In genomic region chr7:7583731-7584130, GRCh38 we compare ENCODE assay signal across 26 cellular contexts. TPM values are rescaled to one million over a fixed set of nuclear protein-coding genes. Genes with fewer than 3 reads are reported as not detected.
A peak's percentile ranks its signal among the peaks of the same experiment; 100 is the strongest.
DNase-seq lines count a peak whose midpoint lies in the region; ATAC-seq, FAIRE-seq and TF ChIP-seq lines count a peak whose summit lies in the region.
"Had no signal": no experiment of that assay in that cellular context is flagged by ENCODE, and none has a peak within 500 bp of the region (broad histone marks: within the 10 kb centered on the region; RNA-seq: fewer than 3 reads in every experiment).

No MANE protein-coding gene starts in this region.

- H3K4me3 Mint-ChIP-seq in MCF 10A (ENCODE audit: unreplicated experiment), result no peak overlapping the region
- no peak overlapping the region for H3K4me3 Mint-ChIP-seq in naive thymus-derived CD4-positive, alpha-beta T cell
- H3K4me3 Mint-ChIP-seq: CD14-positive monocyte; CD4-positive, alpha-beta T cell; CD8-positive, alpha-beta memory T cell; H9 had no signal

- DNase-seq in MCF 10A (ENCODE audit: unreplicated experiment) (no peak), mammary epithelial cell (no peak), K562 (ENCODE audit: extremely low read depth in 1 of 4, low spot score in 3 of 4) (no peak), pancreas (no peak), inferior parietal cortex (ENCODE audit: extremely low spot score) (no peak)
- no peak for DNase-seq in stimulated activated CD4-positive, alpha-beta T cell treated with anti-CD3 and anti-CD28 coated beads, Interleukin-4, amount 100 ng/mL, for 24 hours
- DNase-seq in naive thymus-derived CD4-positive, alpha-beta T cell, result no peak
- DNase-seq: 8988T; ACHN; AML-193; BE2C; CD4-positive, alpha-beta T cell; CD8-positive, alpha-beta memory T cell; DMS 273 treated with DMSO at 0.1 percent for 48 hours; DMS79; EL; GDM1; GM23248; H9 had no signal

- no peaks in the 10 kb centered on the region for H3K9me3 ChIP-seq in mammary epithelial cell (replicated peaks; ENCODE audit: insufficient read depth, low read length)
- no peaks in the 10 kb centered on the region; the same call in 1 of the 2 replicates for H3K9me3 ChIP-seq in K562 (replicated peaks; ENCODE audit: control insufficient read depth, insufficient read depth, low read depth, low read length)
- H3K9me3 ChIP-seq in pancreas, result no peaks in the 10 kb centered on the region
- H3K9me3 ChIP-seq in naive thymus-derived CD4-positive, alpha-beta T cell (ENCODE audit: control insufficient read depth in 2 of 3, low read length in 3 of 3), result no peaks in the 10 kb centered on the region
- H3K9me3 ChIP-seq: A549; BE2C; BLaER1 treated with 17β-estradiol and CSF1 and Interleukin-3, amounts not matched to agents 10 nM and 100 nM had no signal

- H3K9me3 Mint-ChIP-seq in MCF 10A (ENCODE audit: unreplicated experiment), result no peaks in the 10 kb centered on the region
- H3K9me3 Mint-ChIP-seq in naive thymus-derived CD4-positive, alpha-beta T cell, result no peaks in the 10 kb centered on the region
- H3K9me3 Mint-ChIP-seq: CD14-positive monocyte; CD4-positive, alpha-beta T cell; CD8-positive, alpha-beta memory T cell; H9 had no signal

- H3K4me3 ChIP-seq in mammary epithelial cell (replicated peaks in 1 of 3; ENCODE audit: insufficient read depth in 1 of 3, low read depth in 2 of 3, low read length in 3 of 3), result no peak overlapping the region
- no peak overlapping the region for H3K4me3 ChIP-seq in K562
- H3K4me3 ChIP-seq in pancreas, result no peak overlapping the region
- no peak overlapping the region for H3K4me3 ChIP-seq in naive thymus-derived CD4-positive, alpha-beta T cell (ENCODE audit: low read length)
- H3K4me3 ChIP-seq: A549; BLaER1 treated with 17β-estradiol and CSF1 and Interleukin-3, amounts not matched to agents 10 nM and 100 nM; GM12878; GM23248 had no signal

- POLR2A ChIA-PET in MCF 10A (lab: Yijun Ruan, JAX), result interaction anchor here (0.5 to 0.7 kb wide), 2 partner anchors 64 to 713 kb away, joined by 3 read pairs; no protein-coding TSS in a partner anchor
- POLR2A ChIA-PET in K562 (lab: Yijun Ruan, JAX), result interaction anchor here (1.0 kb wide), 1 partner anchor 31 kb away, joined by 3 read pairs; no protein-coding TSS in a partner anchor
- POLR2A ChIA-PET in naive thymus-derived CD4-positive, alpha-beta T cell (lab: Charles Lee), result interaction anchor here (0.7 kb wide), 1 partner anchor 61 kb away, joined by 3 read pairs; no protein-coding TSS in a partner anchor

- peak overlapping the region; percentile 16 for H3K27ac Mint-ChIP-seq in MCF 10A (ENCODE audit: low read depth, unreplicated experiment)
- no peak overlapping the region for H3K27ac Mint-ChIP-seq in naive thymus-derived CD4-positive, alpha-beta T cell
- H3K27ac Mint-ChIP-seq: CD14-positive monocyte; CD4-positive, alpha-beta T cell; CD8-positive, alpha-beta memory T cell; H9 had no signal

- H3K79me2 ChIP-seq in mammary epithelial cell (ENCODE audit: insufficient read depth, low read length) (peaks cover 3% of the 10 kb centered on the region), K562 (ENCODE audit: control insufficient read depth, insufficient read depth, low read length) (0 out of 3 replicates have a peak, but pooled peaks cover 4% of the 10 kb centered on the region)

- no peak for TF ChIP-seq EP300 in K562 (IDR thresholded peaks at IDR 0.05; ENCODE audit: low read length)

- in situ Hi-C loops in mammary epithelial cell (cut with MboI; ENCODE audit: low sequenced_read_pairs in 2 of 2), result loop anchor here in 1 of 2 donors (25.0 kb wide), 1 partner anchor 179 kb away; no protein-coding TSS in a partner anchor
- in situ Hi-C loops in K562 (cut with MboI), result no loop called here

- dilution Hi-C loops in mammary epithelial cell (cut with HindIII; ENCODE audit: low sequenced_read_pairs), result no loop called here

- CTCF ChIA-PET in MCF 10A (lab: Yijun Ruan, JAX) (no interaction called here), mammary epithelial cell (lab: Charles Lee; ENCODE audit: low non-redundant PET) (no interaction called here), K562 (lab: Yijun Ruan, JAX; ENCODE audit: low intra/inter-chr PET ratio) (no interaction called here)
- CTCF ChIA-PET in naive thymus-derived CD4-positive, alpha-beta T cell (lab: Charles Lee), result no interaction called here

- no peaks in the 10 kb centered on the region for H4K20me1 ChIP-seq in mammary epithelial cell (ENCODE audit: insufficient read depth, low read length)
- H4K20me1 ChIP-seq in K562 (replicated peaks; ENCODE audit: control insufficient read depth, insufficient read depth, low read length), result no peaks in the 10 kb centered on the region

- H2AFZ ChIP-seq in mammary epithelial cell (ENCODE audit: low read depth, low read length), result no peak overlapping the region
- no peak overlapping the region for H2AFZ ChIP-seq in K562 (ENCODE audit: low read depth, low read length)
- H2AFZ ChIP-seq: GM23248 had no signal

- H3K27me3 ChIP-seq in mammary epithelial cell (ENCODE audit: insufficient read depth, low read length), result no peaks in the 10 kb centered on the region
- no peaks in the 10 kb centered on the region for H3K27me3 ChIP-seq in K562 (ENCODE audit: control insufficient read depth in 2 of 2, insufficient read depth in 2 of 2, low read length in 2 of 2)
- H3K27me3 ChIP-seq in pancreas, result no peaks in the 10 kb centered on the region
- no peaks in the 10 kb centered on the region for H3K27me3 ChIP-seq in naive thymus-derived CD4-positive, alpha-beta T cell (ENCODE audit: control insufficient read depth in 2 of 2, insufficient read depth in 2 of 2, low read length in 2 of 2)
- H3K27me3 ChIP-seq: BE2C; BLaER1 treated with 17β-estradiol and CSF1 and Interleukin-3, amounts not matched to agents 10 nM and 100 nM had no signal

- H3K9ac ChIP-seq in mammary epithelial cell (ENCODE audit: insufficient read depth, low read length) (no peak overlapping the region), K562 (ENCODE audit: insufficient read depth in 1 of 2, low read depth in 2 of 2, low read length in 2 of 2) (no peak overlapping the region)
- H3K9ac ChIP-seq: BLaER1 treated with 17β-estradiol and CSF1 and Interleukin-3, amounts not matched to agents 10 nM and 100 nM; GM23248 had no signal

- intact Hi-C loops in MCF 10A (cut with micrococcal nuclease), result no loop called here
- intact Hi-C loops in mammary epithelial cell (cut with micrococcal nuclease), result no loop called here
- intact Hi-C loops in K562 (cut with micrococcal nuclease), result no loop called here
- intact Hi-C loops in pancreas (cut with DNase I), result no loop called here
- intact Hi-C loops in naive thymus-derived CD4-positive, alpha-beta T cell (cut with micrococcal nuclease), result no loop called here

- ATAC-seq in K562, result no peak
- ATAC-seq in pancreas, result no peak
- ATAC-seq in naive thymus-derived CD4-positive, alpha-beta T cell, result no peak
- ATAC-seq: A549, GM12878, HCT116 had no signal

- WGBS in mammary epithelial cell (ENCODE audit: low coverage, missing lambda C conversion rate), result 51% methylated on average over 2 of the region's 2 CpGs
- 51% methylated on average over 2 of the region's 2 CpGs for WGBS in K562 (ENCODE audit: insufficient coverage, low coverage, missing lambda C conversion rate)
- WGBS in pancreas, 2 donors, result 38 to 41% methylated on average over 2 of the region's 2 CpGs

- FAIRE-seq in K562 (lab: Jason Lieb, UNC) (no peak), pancreas (lab: Jason Lieb, UNC) (peak; percentile 54)
- FAIRE-seq: A549, D721Med, GM12878, H1 had no signal

- no peaks in the 10 kb centered on the region for H3K4me1 ChIP-seq in mammary epithelial cell (ENCODE audit: insufficient read depth, low read length)
- H3K4me1 ChIP-seq in K562 (replicated peaks in 1 of 2; ENCODE audit: control insufficient read depth in 2 of 2, insufficient read depth in 2 of 2, low read length in 2 of 2), result no peaks in the 10 kb centered on the region; a peak in 1 of 5 replicates
- peaks cover 0 to 8% (median 4%) of the 10 kb centered on the region in 3 donors for H3K4me1 ChIP-seq in pancreas
- no peaks in the 10 kb centered on the region for H3K4me1 ChIP-seq in naive thymus-derived CD4-positive, alpha-beta T cell (ENCODE audit: control insufficient read depth in 2 of 2, insufficient read depth in 2 of 2, low read length in 2 of 2)
- H3K4me1 ChIP-seq: A549, BE2C had no signal

- TF ChIP-seq POLR2A in K562 (conservative IDR thresholded peaks at IDR 0.05), result no peak

- TF ChIP-seq CTCF in MCF 10A (IDR thresholded peaks at IDR 0.05; ENCODE audit: unreplicated experiment) (no peak), mammary epithelial cell (conservative IDR thresholded peaks at IDR 0.05 in 1 of 2, IDR thresholded peaks at IDR 0.05 in 1 of 2; ENCODE audit: extremely low read depth in 1 of 2, insufficient read depth in 1 of 2, low read depth in 1 of 2, low read length in 2 of 2) (no peak), K562 (IDR thresholded peaks at IDR 0.05 in 2 of 3, conservative IDR thresholded peaks at IDR 0.05 in 1 of 3; ENCODE audit: insufficient read depth in 2 of 3, low read depth in 1 of 3, low read length in 3 of 3) (no peak), pancreas (IDR thresholded peaks at IDR 0.05) (no peak)

- peaks cover 3% of the 10 kb centered on the region for H3K36me3 ChIP-seq in mammary epithelial cell (ENCODE audit: insufficient read depth, low read length)
- peaks cover 26% of the 10 kb centered on the region; the same call in 2 of the 3 replicates for H3K36me3 ChIP-seq in K562 (ENCODE audit: control insufficient read depth, insufficient read depth, low read length)
- H3K36me3 ChIP-seq in pancreas, result no peaks in the 10 kb centered on the region
- H3K36me3 ChIP-seq in naive thymus-derived CD4-positive, alpha-beta T cell (ENCODE audit: control insufficient read depth in 2 of 3, insufficient read depth in 3 of 3, low read length in 3 of 3), result no peaks in the 10 kb centered on the region

- BruUV-seq in MCF 10A (replicated peaks; lab: Mats Ljungman, UMichigan) (no TSS peak), mammary epithelial cell (replicated peaks; lab: Mats Ljungman, UMichigan) (no TSS peak), K562 (replicated peaks; lab: Mats Ljungman, UMichigan) (no TSS peak)

- H3K27ac ChIP-seq in mammary epithelial cell (ENCODE audit: insufficient read depth, low read depth, low read length), result no peak overlapping the region
- H3K27ac ChIP-seq in K562 (ENCODE audit: extremely low read depth, low read depth, low read length), result no peak overlapping the region
- H3K27ac ChIP-seq in pancreas, result no peak overlapping the region
- no peak overlapping the region for H3K27ac ChIP-seq in naive thymus-derived CD4-positive, alpha-beta T cell (ENCODE audit: low read depth, low read length)
- H3K27ac ChIP-seq: A549; BLaER1 treated with 17β-estradiol and CSF1 and Interleukin-3, amounts not matched to agents 10 nM and 100 nM; GM23248 had no signal

- H3K27me3 Mint-ChIP-seq in MCF 10A (ENCODE audit: insufficient read depth, unreplicated experiment), result no peaks in the 10 kb centered on the region
- no peaks in the 10 kb centered on the region for H3K27me3 Mint-ChIP-seq in naive thymus-derived CD4-positive, alpha-beta T cell
- H3K27me3 Mint-ChIP-seq: CD4-positive, alpha-beta T cell; CD8-positive, alpha-beta memory T cell had no signal

- peaks cover 43% of the 10 kb centered on the region for H3K36me3 Mint-ChIP-seq in MCF 10A (ENCODE audit: insufficient read depth, unreplicated experiment)
- peaks cover 0 to 22% (median 5%) of the 10 kb centered on the region in 5 donors for H3K36me3 Mint-ChIP-seq in naive thymus-derived CD4-positive, alpha-beta T cell

- peaks cover 4% of the 10 kb centered on the region for H3K4me1 Mint-ChIP-seq in MCF 10A (ENCODE audit: insufficient read depth, unreplicated experiment)
- H3K4me1 Mint-ChIP-seq in naive thymus-derived CD4-positive, alpha-beta T cell, result peaks cover 2 to 11% (median 4%) of the 10 kb centered on the region in 7 donors

- H3K9me1 ChIP-seq in K562 (ENCODE audit: control insufficient read depth, insufficient read depth, low read length), result no peaks in the 10 kb centered on the region

- TF ChIP-seq RAD21 in K562 (CRISPR knock-in tag; conservative IDR thresholded peaks at IDR 0.05 in 1 of 2, IDR thresholded peaks at IDR 0.05 in 1 of 2), result no peak

- no peak overlapping the region for H3K4me2 ChIP-seq in mammary epithelial cell (ENCODE audit: insufficient read depth, low read depth, low read length)
- H3K4me2 ChIP-seq in K562 (ENCODE audit: insufficient read depth, low read length), result no peak overlapping the region
- H3K4me2 ChIP-seq: A549; BLaER1 treated with 17β-estradiol and CSF1 and Interleukin-3, amounts not matched to agents 10 nM and 100 nM had no signal

RNA-seq across cellular contexts. Expression of gene MIOS, which starts 17.0 kb away (rescaled TPM):
- total RNA-seq in MCF 10A (2022) (43.5 and 65.4 TPM in 2 replicates), mammary epithelial cell (10 to 100 TPM; 27.5 to 36.8 TPM), K562 (2014; rRNA removed) (31.5 and 33.0 TPM in 2 replicates), K562 (2014; rRNA removed; fragmentation: Illumina TruSeq; extraction: Trizol) (37.3 and 38.7 TPM in 2 replicates), K562 (2015; rRNA removed; fragmentation: Illumina TruSeq; extraction: Trizol) (32.4 and 33.1 TPM in 2 replicates), K562 (2021) (30.6 and 31.6 TPM in 2 replicates), pancreas (10 to 100 TPM; 17.3 to 27.2 (median 20.0) TPM)
- polyA plus RNA-seq in mammary epithelial cell (12.4 TPM), K562 (2011; rRNA removed) (37.5 and 47.8 TPM in 2 replicates), K562 (2014; fragmentation: Illumina TruSeq; extraction: Trizol) (21.9 and 25.7 TPM in 2 replicates), K562 (2014; fragmentation: Nextera tagmentation; extraction: Ambion mirVana) (10 to 100 TPM in 1 of 2 experiments, 1 to 10 TPM in 1; 7.8 to 12.1 TPM), K562 (2014; rRNA removed) (22.3 and 23.9 TPM in 2 replicates), pancreas (10 to 100 TPM in 1 of 2 donors, 1 to 10 TPM in 1; 8.1 to 14.3 TPM)
- polyA minus RNA-seq in mammary epithelial cell, result 8.6 TPM
- total RNA-seq in K562 (2011; cell fraction: chromatin; rRNA removed; ENCODE audit: low replicate concordance), result 53.0 and 137 TPM in 2 replicates
- 23.3 and 29.2 TPM in 2 replicates for total RNA-seq in K562 (2011; cell fraction: nucleolus; rRNA removed)
- 41.0 and 55.2 TPM in 2 replicates for total RNA-seq in K562 (2011; cell fraction: nucleoplasm; rRNA removed)
- 14.7 and 21.5 TPM in 2 replicates for polyA plus RNA-seq in K562 (2011; cell fraction: cytosol; rRNA removed)
- polyA plus RNA-seq in K562 (2011; cell fraction: nucleus; rRNA removed), result 28.9 and 38.5 TPM in 2 replicates
- 15.2 and 21.1 TPM in 2 replicates for polyA plus RNA-seq in K562 (2012)
- polyA minus RNA-seq in K562 (2011; rRNA and poly(A)+ RNA removed), result 78.4 and 94.3 TPM in 2 replicates
- 14.1 and 22.8 TPM in 2 replicates for polyA minus RNA-seq in K562 (2011; cell fraction: cytosol; rRNA and poly(A)+ RNA removed)
- polyA minus RNA-seq in K562 (2011; cell fraction: nucleus; rRNA and poly(A)+ RNA removed), result 67.7 and 111 TPM in 2 replicates
- 10 to 100 TPM; 24.3 to 31.7 (median 28.7) TPM for total RNA-seq in naive thymus-derived CD4-positive, alpha-beta T cell
- 10 to 100 TPM; 15.6 to 21.6 TPM for polyA plus RNA-seq in naive thymus-derived CD4-positive, alpha-beta T cell

RNA-seq across cellular contexts. Expression of gene COL28A1, which starts 48.1 kb away (rescaled TPM):
- 0.29 and 0.96 TPM in 2 replicates for total RNA-seq in MCF 10A (2022)
- under 1 TPM; 0.16 to 0.17 TPM for total RNA-seq in mammary epithelial cell
- polyA plus RNA-seq in mammary epithelial cell, result not detected
- not detected for polyA minus RNA-seq in mammary epithelial cell
- total RNA-seq in K562 (2011; cell fraction: chromatin; rRNA removed; ENCODE audit: low replicate concordance), result 0.81 TPM in 1 of 2 replicates, not detected in the other
- total RNA-seq in K562 (2011; cell fraction: nucleolus; rRNA removed), result not detected in 2 replicates
- total RNA-seq in K562 (2011; cell fraction: nucleoplasm; rRNA removed), result 0.29 TPM in 1 of 2 replicates, not detected in the other
- total RNA-seq in K562 (2014; rRNA removed), result 0.04 and 0.05 TPM in 2 replicates
- 0.11 TPM in 1 of 2 replicates, not detected in the other for total RNA-seq in K562 (2014; rRNA removed; fragmentation: Illumina TruSeq; extraction: Trizol)
- not detected in 2 replicates for total RNA-seq in K562 (2015; rRNA removed; fragmentation: Illumina TruSeq; extraction: Trizol)
- total RNA-seq in K562 (2021), result 0.13 and 0.40 TPM in 2 replicates
- polyA plus RNA-seq in K562 (2011; rRNA removed), result 0.03 and 0.04 TPM in 2 replicates
- 0.04 TPM in 1 of 2 replicates, not detected in the other for polyA plus RNA-seq in K562 (2011; cell fraction: cytosol; rRNA removed)
- 0.11 and 0.46 TPM in 2 replicates for polyA plus RNA-seq in K562 (2011; cell fraction: nucleus; rRNA removed)
- polyA plus RNA-seq in K562 (2012), result 0.08 and 0.50 TPM in 2 replicates
- 0.06 and 0.07 TPM in 2 replicates for polyA plus RNA-seq in K562 (2014; fragmentation: Illumina TruSeq; extraction: Trizol)
- under 1 TPM in 1 of 2 experiments, not detected in 1; 0.03 TPM for polyA plus RNA-seq in K562 (2014; fragmentation: Nextera tagmentation; extraction: Ambion mirVana)
- 0.12 TPM in 1 of 2 replicates, not detected in the other for polyA plus RNA-seq in K562 (2014; rRNA removed)
- polyA minus RNA-seq in K562 (2011; rRNA and poly(A)+ RNA removed), result 0.09 TPM in 1 of 2 replicates, not detected in the other
- not detected in 2 replicates for polyA minus RNA-seq in K562 (2011; cell fraction: cytosol; rRNA and poly(A)+ RNA removed)
- 0.33 TPM in 1 of 2 replicates, not detected in the other for polyA minus RNA-seq in K562 (2011; cell fraction: nucleus; rRNA and poly(A)+ RNA removed)
- total RNA-seq in pancreas, result 1 to 10 TPM in 4 of 6 donors, under 1 TPM in 2; 0.84 to 6.9 (median 2.8) TPM
- polyA plus RNA-seq in pancreas, result 10 to 100 TPM in 1 of 2 donors, 1 to 10 TPM in 1; 9.4 to 14.4 TPM
- total RNA-seq in naive thymus-derived CD4-positive, alpha-beta T cell, result under 1 TPM in 4 of 5 experiments, not detected in 1; 0.24 to 0.49 (median 0.41) TPM
- polyA plus RNA-seq in naive thymus-derived CD4-positive, alpha-beta T cell, result under 1 TPM in 1 of 2 donors, not detected in 1; 0.12 TPM
- total RNA-seq: CD8-positive, alpha-beta memory T cell; GM12878; GM23248 had no signal
- polyA plus RNA-seq: CD14-positive monocyte; CD8-positive, alpha-beta memory T cell; GM23248 had no signal

RNA-seq across cellular contexts. Expression of gene UMAD1, which starts 56.8 kb away (rescaled TPM):
- total RNA-seq in MCF 10A (2022) (7.1 and 11.1 TPM in 2 replicates), mammary epithelial cell (10 to 100 TPM; 12.0 to 12.7 TPM), K562 (2014; rRNA removed) (9.0 and 13.6 TPM in 2 replicates), K562 (2014; rRNA removed; fragmentation: Illumina TruSeq; extraction: Trizol) (13.3 and 14.9 TPM in 2 replicates), K562 (2015; rRNA removed; fragmentation: Illumina TruSeq; extraction: Trizol) (13.5 and 16.0 TPM in 2 replicates), K562 (2021) (11.2 and 12.9 TPM in 2 replicates), pancreas (10 to 100 TPM; 11.6 to 20.8 (median 17.8) TPM)
- polyA plus RNA-seq in mammary epithelial cell (11.5 TPM), K562 (2011; rRNA removed) (23.1 and 26.7 TPM in 2 replicates), K562 (2014; fragmentation: Illumina TruSeq; extraction: Trizol) (16.0 and 18.1 TPM in 2 replicates), K562 (2014; fragmentation: Nextera tagmentation; extraction: Ambion mirVana) (10 to 100 TPM; 11.6 to 13.9 TPM), K562 (2014; rRNA removed) (11.2 and 11.4 TPM in 2 replicates), pancreas (10 to 100 TPM in 1 of 2 donors, 1 to 10 TPM in 1; 5.0 to 15.5 TPM)
- 3.1 TPM for polyA minus RNA-seq in mammary epithelial cell
- 3.4 and 12.5 TPM in 2 replicates for total RNA-seq in K562 (2011; cell fraction: chromatin; rRNA removed; ENCODE audit: low replicate concordance)
- 3.2 and 3.4 TPM in 2 replicates for total RNA-seq in K562 (2011; cell fraction: nucleolus; rRNA removed)
- 7.4 and 16.9 TPM in 2 replicates for total RNA-seq in K562 (2011; cell fraction: nucleoplasm; rRNA removed)
- 11.5 and 16.9 TPM in 2 replicates for polyA plus RNA-seq in K562 (2011; cell fraction: cytosol; rRNA removed)
- 7.8 and 11.9 TPM in 2 replicates for polyA plus RNA-seq in K562 (2011; cell fraction: nucleus; rRNA removed)
- 13.0 and 16.6 TPM in 2 replicates for polyA plus RNA-seq in K562 (2012)
- polyA minus RNA-seq in K562 (2011; rRNA and poly(A)+ RNA removed), result 16.6 and 17.3 TPM in 2 replicates
- polyA minus RNA-seq in K562 (2011; cell fraction: cytosol; rRNA and poly(A)+ RNA removed), result 4.0 and 6.4 TPM in 2 replicates
- 4.3 and 7.0 TPM in 2 replicates for polyA minus RNA-seq in K562 (2011; cell fraction: nucleus; rRNA and poly(A)+ RNA removed)
- total RNA-seq in naive thymus-derived CD4-positive, alpha-beta T cell, result 10 to 100 TPM; 11.4 to 28.5 (median 14.5) TPM
- 10 to 100 TPM; 26.7 to 28.6 TPM for polyA plus RNA-seq in naive thymus-derived CD4-positive, alpha-beta T cell
